ENCODE assay signal across 12 cellular contexts in genomic region chr11:70470127-70470526, GRCh38.
A peak's percentile ranks its signal among the peaks of the same experiment; 100 is the strongest.
DNase-seq lines count a peak whose midpoint lies in the region; ATAC-seq and TF ChIP-seq lines count a peak whose summit lies in the region.
"Had no signal": no experiment of that assay in that cellular context is flagged by ENCODE, and none has a peak within 500 bp of the region (broad histone marks: within the 10 kb centered on the region; RNA-seq: fewer than 3 reads in every experiment).

No MANE protein-coding gene starts in this region.

- no peaks in the 10 kb centered on the region for H3K9me3 Mint-ChIP-seq in T-helper 2 cell treated with Interferon-gamma antibody and Interleukin-4, amounts not matched to agents 5 μg/mL and 100 μg/mL, for 36 hours

- H3K36me3 ChIP-seq in DND-41 (ENCODE audit: insufficient read depth, low read length): no peaks in the 10 kb centered on the region
- H3K36me3 ChIP-seq: left lung, thoracic aorta had no signal

- ATAC-seq in DND-41 (ENCODE audit: insufficient read depth, low read depth) (peak; percentile 47), HG02588 (IDR thresholded peaks at IDR 0.05; ENCODE audit: unreplicated experiment) (peak; percentile 72), Right ventricle myocardium superior (ENCODE audit: poor library complexity) (peak; percentile 70)
- ATAC-seq: left lung had no signal

- no peaks in the 10 kb centered on the region for H3K79me2 ChIP-seq in DND-41 (ENCODE audit: insufficient read depth, low read length)

- intact Hi-C loops in Right ventricle myocardium superior (cut with DNase I): no loop called here

- no peak overlapping the region for H3K9ac ChIP-seq in DND-41 (ENCODE audit: low read depth, low read length)

- H3K4me2 ChIP-seq in DND-41 (ENCODE audit: insufficient read depth, low read length): no peak overlapping the region

- no peak overlapping the region for H3K4me3 Mint-ChIP-seq in T-helper 2 cell treated with Interferon-gamma antibody and Interleukin-4, amounts not matched to agents 5 μg/mL and 100 μg/mL, for 36 hours

- no peak overlapping the region for H3K4me3 ChIP-seq in DND-41 (ENCODE audit: low read depth in 1 of 2, low read length in 2 of 2)
- H3K4me3 ChIP-seq: dorsolateral prefrontal cortex, left lung, thoracic aorta had no signal

- peaks cover 5% of the 10 kb centered on the region; the same call in 1 of the 2 replicates for H4K20me1 ChIP-seq in DND-41 (ENCODE audit: insufficient read depth, low read length)

- H3K36me3 Mint-ChIP-seq in T-helper 2 cell treated with Interferon-gamma antibody and Interleukin-4, amounts not matched to agents 5 μg/mL and 100 μg/mL, for 36 hours (ENCODE audit: low read depth): no peaks in the 10 kb centered on the region

- DNase-seq in DND-41 (peak; percentile 18), NAMALWA (ENCODE audit: low spot score) (peak; percentile 24), Right ventricle myocardium superior (no peak), GM19240 (ENCODE audit: insufficient read length, low spot score) (no peak), T-helper 2 cell (no peak), NCI-H2029 treated with DMSO at 0.1 percent for 48 hours (lab: John Stamatoyannopoulos, UW) (no peak)
- no peak for DNase-seq in T-helper 2 cell treated with Interferon-gamma antibody and Interleukin-4, amounts not matched to agents 5 μg/mL and 100 μg/mL, for 36 hours (ENCODE audit: low spot score)
- DNase-seq: activated CD8-positive, alpha-beta memory T cell treated with anti-CD3 and anti-CD28 coated beads, Interleukin-2, amount 50 U/mL, for 4 hours; left lung had no signal

- no peak for TF ChIP-seq CTCF in DND-41 (IDR thresholded peaks at IDR 0.05; ENCODE audit: borderline replicate concordance, extremely low read depth, low read length, poor library complexity, severe bottlenecking)

- H3K27me3 ChIP-seq in DND-41 (ENCODE audit: insufficient read depth, low read length, poor library complexity): peaks cover 10% of the 10 kb centered on the region
- H3K27me3 ChIP-seq: dorsolateral prefrontal cortex had no signal

- H3K27me3 Mint-ChIP-seq in T-helper 2 cell treated with Interferon-gamma antibody and Interleukin-4, amounts not matched to agents 5 μg/mL and 100 μg/mL, for 36 hours (ENCODE audit: low read depth): peaks cover 10% of the 10 kb centered on the region

- H3K4me1 Mint-ChIP-seq in T-helper 2 cell treated with Interferon-gamma antibody and Interleukin-4, amounts not matched to agents 5 μg/mL and 100 μg/mL, for 36 hours (ENCODE audit: low read depth): no peaks in the 10 kb centered on the region

- H3K27ac Mint-ChIP-seq in T-helper 2 cell treated with Interferon-gamma antibody and Interleukin-4, amounts not matched to agents 5 μg/mL and 100 μg/mL, for 36 hours: no peak overlapping the region

- no peaks in the 10 kb centered on the region; the same call in 1 of the 2 replicates for H3K4me1 ChIP-seq in DND-41 (ENCODE audit: insufficient read depth, low read length)
- H3K4me1 ChIP-seq: left lung had no signal

- no peak overlapping the region for H2AFZ ChIP-seq in DND-41 (ENCODE audit: low read depth, low read length)

- H3K27ac ChIP-seq in DND-41 (ENCODE audit: low read length): no peak overlapping the region
- H3K27ac ChIP-seq: dorsolateral prefrontal cortex, left lung, thoracic aorta had no signal

- H3K9me3 ChIP-seq in DND-41 (ENCODE audit: insufficient read depth, low read length, severe bottlenecking): no peaks in the 10 kb centered on the region
- H3K9me3 ChIP-seq: left lung, thoracic aorta had no signal

Comparison
In these comparisons a context has a peak if more than half of its experiments do, and no peak if none do; other contexts are left out.
1. DNase-seq: peak in DND-41 (single experiment) and NAMALWA (single experiment); none in Right ventricle myocardium superior (single experiment), GM19240 (single experiment), T-helper 2 cell treated with Interferon-gamma antibody and Interleukin-4, amounts not matched to agents 5 μg/mL and 100 μg/mL, for 36 hours (single experiment), T-helper 2 cell (0 of 5) and NCI-H2029 treated with DMSO at 0.1 percent for 48 hours (single experiment).
2. Peak in every context shown above with its lines, with median percentiles within 50 percentile points of each other: ATAC-seq.